Comparison of ENCODE assay signal across 8 cellular contexts in genomic region chr15:92810418-92811138, GRCh38.
A peak's percentile ranks its signal among the peaks of the same experiment; 100 is the strongest.
DNase-seq lines count a peak whose midpoint lies in the region; ATAC-seq lines count a peak whose summit lies in the region.

No MANE protein-coding gene starts in this region.

- WGBS in mesenchymal stem cell = 51% methylated on average over 9 of the region's 10 CpGs

- H4K8ac ChIP-seq in mesenchymal stem cell (ENCODE audit: low read length) = no peak overlapping the region

- POLR2A ChIA-PET in T-cell (lab: Charles Lee) = interaction anchor here (0.5 to 4.6 kb wide), 20 partner anchors 9 to 105 kb away, joined by 3 to 132 read pairs (median 7); no protein-coding TSS in a partner anchor

- no peaks in the 10 kb centered on the region for H3K9me3 Mint-ChIP-seq in T-cell

- H3K27me3 ChIP-seq in duodenal mucosa (ENCODE audit: control insufficient read depth in 1 of 2, insufficient read depth in 2 of 2, low read length in 2 of 2) = no peaks in the 10 kb centered on the region
- no peaks in the 10 kb centered on the region for H3K27me3 ChIP-seq in mesenchymal stem cell (ENCODE audit: control insufficient read depth in 1 of 2, insufficient read depth in 1 of 2, low read length in 2 of 2)

- no peak overlapping the region for H2BK5ac ChIP-seq in mesenchymal stem cell (ENCODE audit: low read depth, low read length, poor library complexity, severe bottlenecking)

- no peak for ATAC-seq in T-cell (replicated peaks in 1 of 4)
- ATAC-seq in GM18873 (IDR thresholded peaks at IDR 0.05; ENCODE audit: low FRiP score, unreplicated experiment) = no peak

- no peak overlapping the region for H4K91ac ChIP-seq in mesenchymal stem cell (ENCODE audit: low read length)

- peak overlapping the region; percentile 85 to 91 (median 91) for H3K4me3 Mint-ChIP-seq in T-cell

- H2AFZ ChIP-seq in mesenchymal stem cell (ENCODE audit: low read depth, low read length) = no peak overlapping the region

- peak overlapping the region; percentile 98 to 99 for H3K27ac Mint-ChIP-seq in T-cell

- H3K4me1 Mint-ChIP-seq in T-cell = peaks cover 47 to 62% (median 56%) of the 10 kb centered on the region in 3 donors

- H3K4me1 ChIP-seq in duodenal mucosa (ENCODE audit: control insufficient read depth in 1 of 2, insufficient read depth in 2 of 2, low read length in 2 of 2) (peaks cover 9 to 11% of the 10 kb centered on the region in 2 donors), mesenchymal stem cell (ENCODE audit: control insufficient read depth, insufficient read depth, low read depth, low read length) (peaks cover 13% of the 10 kb centered on the region)

- H3K79me1 ChIP-seq in mesenchymal stem cell (replicated peaks; ENCODE audit: low read length, poor library complexity, severe bottlenecking) = peaks cover 8% of the 10 kb centered on the region

- peak overlapping the region; percentile 72 to 74 for H3K4me3 ChIP-seq in duodenal mucosa (ENCODE audit: low read depth in 1 of 2, low read length in 2 of 2)
- peak overlapping the region in 1 of 2 experiments; percentile 79 for H3K4me3 ChIP-seq in mesenchymal stem cell (ENCODE audit: insufficient read depth in 1 of 2, low read depth in 1 of 2, low read length in 2 of 2)

- CTCF ChIA-PET in T-cell (lab: Charles Lee) = interaction anchor here in 1 of 2 donors (0.6 to 5.0 kb wide), 13 partner anchors 9 to 220 kb away, joined by 3 to 43 read pairs (median 6); no protein-coding TSS in a partner anchor

- H2AK5ac ChIP-seq in mesenchymal stem cell (ENCODE audit: low read length, severe bottlenecking) = no peak overlapping the region

- no peaks in the 10 kb centered on the region for H3K36me3 Mint-ChIP-seq in T-cell

- peak overlapping the region; percentile 98 for H3K27ac ChIP-seq in duodenal mucosa (ENCODE audit: low read depth, low read length)
- peak overlapping the region; percentile 98 for H3K27ac ChIP-seq in mesenchymal stem cell (ENCODE audit: low read length, poor library complexity, severe bottlenecking)
- peak overlapping the region; percentile 97 for H3K27ac ChIP-seq in substantia nigra (ENCODE audit: low read depth, low read length, poor library complexity, severe bottlenecking)

- H2BK120ac ChIP-seq in mesenchymal stem cell (ENCODE audit: low read depth, low read length) = peak overlapping the region; percentile 42

- H2BK12ac ChIP-seq in mesenchymal stem cell (ENCODE audit: low read length in 2 of 2) = no peak overlapping the region

- H3K9ac ChIP-seq in duodenal mucosa (ENCODE audit: low read depth in 1 of 2, low read length in 2 of 2) (peak overlapping the region; percentile 84 to 89), mesenchymal stem cell (ENCODE audit: low read length) (peak overlapping the region; percentile 94)

- no peak overlapping the region for H3K14ac ChIP-seq in mesenchymal stem cell (ENCODE audit: low read length in 2 of 2)

- no peak overlapping the region for H3K23ac ChIP-seq in mesenchymal stem cell (ENCODE audit: low read length in 2 of 2)

- H3K27me3 Mint-ChIP-seq in T-cell = no peaks in the 10 kb centered on the region

- DNase-seq in NK-92 treated with Interleukin-12 subunit alpha and Interleukin-12 subunit beta, amount 100 ng/mL, for 24 hours (lab: John Stamatoyannopoulos, UW) = peak; percentile 59
- DNase-seq in NK-92 (lab: John Stamatoyannopoulos, UW; ENCODE audit: unreplicated experiment) (no peak), NCI-H1417 (lab: John Stamatoyannopoulos, UW) (peak; percentile 81 to 96 (median 87)), T-cell (no peak), mesenchymal stem cell (peak; percentile 58), substantia nigra (lab: John Stamatoyannopoulos, UW) (peak in 29 of 49 donors; percentile 12 to 80 (median 35))

- no peaks in the 10 kb centered on the region for H3K9me3 ChIP-seq in duodenal mucosa (ENCODE audit: control insufficient read depth in 1 of 2, low read length in 2 of 2)
- no peaks in the 10 kb centered on the region for H3K9me3 ChIP-seq in mesenchymal stem cell (ENCODE audit: control insufficient read depth, low read length)

- no peak overlapping the region for H2BK15ac ChIP-seq in mesenchymal stem cell (ENCODE audit: low read depth, poor library complexity, severe bottlenecking)

- no peaks in the 10 kb centered on the region for H3K36me3 ChIP-seq in duodenal mucosa (ENCODE audit: control insufficient read depth in 1 of 2, insufficient read depth in 2 of 2, low read length in 2 of 2)
- no peaks in the 10 kb centered on the region for H3K36me3 ChIP-seq in mesenchymal stem cell (ENCODE audit: control insufficient read depth in 1 of 2, insufficient read depth in 2 of 2, low read depth in 1 of 2, low read length in 2 of 2)

- H3K4ac ChIP-seq in mesenchymal stem cell (ENCODE audit: low read depth in 1 of 2, low read length in 2 of 2) = no peak overlapping the region

- H3K18ac ChIP-seq in mesenchymal stem cell (ENCODE audit: low read depth in 1 of 2, low read length in 2 of 2) = peak overlapping the region in 1 of 2 experiments; percentile 66

- H3K4me2 ChIP-seq in mesenchymal stem cell (ENCODE audit: low read length, poor library complexity, severe bottlenecking) = peak overlapping the region; percentile 77

Comparison
In these comparisons a context has a peak if more than half of its experiments do, and no peak if none do; other contexts are left out.
1. DNase-seq: peak in NK-92 treated with Interleukin-12 subunit alpha and Interleukin-12 subunit beta, amount 100 ng/mL, for 24 hours (single experiment), NCI-H1417 (3 of 3), mesenchymal stem cell (single experiment) and substantia nigra (29 of 49); none in NK-92 (single experiment) and T-cell (0 of 34).
2. Peak in every context shown above with its lines, with median percentiles within 50 percentile points of each other: H3K27ac ChIP-seq.